Comparison of ENCODE assay signal across 33 cellular contexts in the genomic region with DNA sequence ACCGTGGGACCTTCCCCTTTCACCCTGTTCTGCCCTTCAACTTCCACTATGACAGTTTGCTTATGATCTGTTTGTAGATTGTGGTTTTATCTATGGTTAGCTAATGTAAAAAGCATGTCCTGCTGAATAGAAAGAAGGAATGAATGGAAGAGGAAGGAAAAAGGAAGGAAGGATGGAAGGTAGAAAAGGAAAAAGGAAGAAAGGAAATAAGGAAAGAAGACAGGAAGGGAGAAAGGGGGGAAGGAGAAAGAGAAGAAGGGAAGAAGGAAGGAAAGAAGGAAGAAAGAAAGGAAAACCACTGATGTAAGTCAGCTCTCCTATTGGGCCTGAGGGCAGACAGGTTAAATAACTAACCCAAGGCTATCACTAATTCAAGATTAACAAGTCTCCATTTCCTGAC.
"Had no signal": no experiment of that assay in that cellular context is flagged by ENCODE, and none has a peak within 500 bp of the region (broad histone marks: within the 10 kb centered on the region; RNA-seq: fewer than 3 reads in every experiment).

No MANE protein-coding gene starts in this region.

- FAIRE-seq: endometrium, endothelial cell of umbilical vein had no signal

- H3K9me3 ChIP-seq: adrenal gland, colonic mucosa had no signal

- ATAC-seq: activated CD4-positive, CD25-positive, alpha-beta regulatory T cell treated with anti-CD3 and anti-CD28 coated beads, Interleukin-2, amount 50 U/mL, for 24 hours; activated CD8-positive, alpha-beta memory T cell treated with anti-CD3 and anti-CD28 coated beads, Interleukin-2, amount 10 ng/mL, durations not matched to agents 7 days and 5 days; activated CD8-positive, alpha-beta T cell treated with anti-CD3 and anti-CD28 coated beads, Interleukin-2, amount 10 ng/mL, durations not matched to agents 7 days and 5 days; activated naive CD8-positive, alpha-beta T cell treated with anti-CD3 and anti-CD28 coated beads, Interleukin-2, amount 50 U/mL, for 24 hours; gastroesophageal sphincter; heart right ventricle had no signal

- H3K36me3 ChIP-seq: adrenal gland, breast epithelium, cardiac muscle cell, colonic mucosa, esophagus squamous epithelium, gastroesophageal sphincter, heart right ventricle, WERI-Rb-1 had no signal

- H3K27me3 ChIP-seq: adrenal gland, breast epithelium, cardiac muscle cell, colonic mucosa, esophagus squamous epithelium, gastroesophageal sphincter, heart right ventricle, hepatocyte had no signal

- H3K27ac ChIP-seq: adrenal gland, breast epithelium, cardiac muscle cell, colonic mucosa, epithelial cell of prostate, esophagus squamous epithelium, gastroesophageal sphincter, heart right ventricle, hepatocyte, WERI-Rb-1 had no signal

- H3K4me2 ChIP-seq: hepatocyte had no signal

- H3K79me2 ChIP-seq: hepatocyte had no signal

- DNase-seq: activated B cell treated with CpG ODN at 0.5 μM for 24 hours; activated CD4-positive, alpha-beta T cell treated with anti-CD3 and anti-CD28 coated beads for 48 hours; activated CD4-positive, alpha-beta T cell treated with anti-CD3 and anti-CD28 coated beads, Interleukin-2, amount 50 U/mL, for 1 hour; activated CD4-positive, alpha-beta T cell treated with anti-CD3 and anti-CD28 coated beads, Interleukin-2, amount 50 U/mL, for 48 hours; activated CD8-positive, alpha-beta memory T cell treated with anti-CD3 and anti-CD28 coated beads, Interleukin-2, amount 10 ng/mL, durations not matched to agents 7 days and 5 days; activated CD8-positive, alpha-beta memory T cell treated with anti-CD3 and anti-CD28 coated beads, Interleukin-2, amount 50 U/mL, for 4 hours; activated CD8-positive, alpha-beta T cell treated with anti-CD3 and anti-CD28 coated beads, Interleukin-2, amount 10 ng/mL, durations not matched to agents 7 days and 5 days; activated effector memory CD4-positive, alpha-beta T cell treated with anti-CD3 and anti-CD28 coated beads, Interleukin-2, amount 50 U/mL, for 16 hours; activated naive CD4-positive, alpha-beta T cell treated with anti-CD3 and anti-CD28 coated beads for 36 hours; activated naive CD8-positive, alpha-beta T cell treated with anti-CD3 and anti-CD28 coated beads for 36 hours; activated naive CD8-positive, alpha-beta T cell treated with anti-CD3 and anti-CD28 coated beads, Interleukin-2, amount 50 U/mL, for 24 hours; activated T-cell treated with anti-CD3 and anti-CD28 coated beads, Interleukin-2, amount 50 U/mL, for 1 hour; activated T-cell treated with anti-CD3 and anti-CD28 coated beads, Interleukin-2, amount 50 U/mL, for 48 hours; adrenal gland; amygdala; aorta; central memory CD4-positive, alpha-beta T cell; cerebellar nuclear complex; colonic mucosa; effector CD8-positive, alpha-beta T cell; esophagus squamous epithelium; foreskin melanocyte; heart right ventricle; T1000; WERI-Rb-1 had no signal

- H2AFZ ChIP-seq: hepatocyte had no signal

- H3K4me3 ChIP-seq: adrenal gland, breast epithelium, cardiac muscle cell, colonic mucosa, esophagus squamous epithelium, gastroesophageal sphincter, heart right ventricle, hepatocyte had no signal

- H3K4me1 ChIP-seq: adrenal gland, breast epithelium, colonic mucosa, esophagus squamous epithelium, gastroesophageal sphincter, heart right ventricle had no signal
